ENCODE assay signal across 11 cellular contexts in the genomic region with DNA sequence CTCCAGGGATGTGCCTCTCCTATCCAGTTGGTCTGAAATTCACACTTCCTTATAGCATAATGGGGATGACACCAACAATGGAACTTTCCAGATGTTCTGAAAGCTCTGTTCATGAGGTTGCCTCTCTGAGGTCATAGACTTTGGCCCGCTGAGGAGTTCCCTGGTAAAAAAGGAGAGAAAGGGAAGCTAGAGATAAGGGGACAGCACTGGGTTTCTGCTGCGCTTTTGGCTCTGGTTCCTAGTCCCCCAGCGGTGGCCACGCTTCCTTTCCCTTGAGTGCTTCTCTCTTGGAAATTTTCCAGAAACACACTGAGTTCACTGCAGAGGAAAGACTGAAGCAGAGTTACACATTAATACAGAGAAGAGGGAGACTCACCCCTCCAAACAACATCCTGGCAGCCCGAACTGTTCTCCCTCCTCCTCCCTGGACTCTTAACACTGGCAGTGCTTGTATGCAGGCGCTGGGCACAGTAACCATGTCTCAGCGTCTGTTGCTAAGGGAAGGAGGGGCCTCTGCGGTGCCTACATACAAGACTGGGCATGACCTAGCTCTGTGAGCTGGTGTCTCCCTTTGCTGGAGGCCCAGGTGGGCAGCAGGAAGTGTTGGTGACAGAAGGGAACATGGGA. TPM values are rescaled to one million over a fixed set of nuclear protein-coding genes. Genes with fewer than 3 reads are reported as not detected.
DNase-seq lines count a peak whose midpoint lies in the region; ATAC-seq and TF ChIP-seq lines count a peak whose summit lies in the region.
"Had no signal": no experiment of that assay in that cellular context is flagged by ENCODE, and none has a peak within 500 bp of the region (broad histone marks: within the 10 kb centered on the region; RNA-seq: fewer than 3 reads in every experiment).

A gene with protein sequence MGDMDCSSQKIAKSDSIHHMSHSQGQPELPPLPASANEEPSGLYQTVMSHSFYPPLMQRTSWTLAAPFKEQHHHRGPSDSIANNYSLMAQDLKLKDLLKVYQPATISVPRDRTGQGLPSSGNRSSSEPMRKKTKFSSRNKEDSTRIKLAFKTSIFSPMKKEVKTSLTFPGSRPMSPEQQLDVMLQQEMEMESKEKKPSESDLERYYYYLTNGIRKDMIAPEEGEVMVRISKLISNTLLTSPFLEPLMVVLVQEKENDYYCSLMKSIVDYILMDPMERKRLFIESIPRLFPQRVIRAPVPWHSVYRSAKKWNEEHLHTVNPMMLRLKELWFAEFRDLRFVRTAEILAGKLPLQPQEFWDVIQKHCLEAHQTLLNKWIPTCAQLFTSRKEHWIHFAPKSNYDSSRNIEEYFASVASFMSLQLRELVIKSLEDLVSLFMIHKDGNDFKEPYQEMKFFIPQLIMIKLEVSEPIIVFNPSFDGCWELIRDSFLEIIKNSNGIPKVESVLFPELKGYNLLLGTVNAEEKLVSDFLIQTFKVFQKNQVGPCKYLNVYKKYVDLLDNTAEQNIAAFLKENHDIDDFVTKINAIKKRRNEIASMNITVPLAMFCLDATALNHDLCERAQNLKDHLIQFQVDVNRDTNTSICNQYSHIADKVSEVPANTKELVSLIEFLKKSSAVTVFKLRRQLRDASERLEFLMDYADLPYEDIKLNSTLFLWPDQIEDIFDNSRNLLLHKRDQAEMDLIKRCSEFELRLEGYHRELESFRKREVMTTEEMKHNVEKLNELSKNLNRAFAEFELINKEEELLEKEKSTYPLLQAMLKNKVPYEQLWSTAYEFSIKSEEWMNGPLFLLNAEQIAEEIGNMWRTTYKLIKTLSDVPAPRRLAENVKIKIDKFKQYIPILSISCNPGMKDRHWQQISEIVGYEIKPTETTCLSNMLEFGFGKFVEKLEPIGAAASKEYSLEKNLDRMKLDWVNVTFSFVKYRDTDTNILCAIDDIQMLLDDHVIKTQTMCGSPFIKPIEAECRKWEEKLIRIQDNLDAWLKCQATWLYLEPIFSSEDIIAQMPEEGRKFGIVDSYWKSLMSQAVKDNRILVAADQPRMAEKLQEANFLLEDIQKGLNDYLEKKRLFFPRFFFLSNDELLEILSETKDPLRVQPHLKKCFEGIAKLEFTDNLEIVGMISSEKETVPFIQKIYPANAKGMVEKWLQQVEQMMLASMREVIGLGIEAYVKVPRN (N-terminal part only) (minus strand): TSS at position 472 of the 627 bp plus-strand sequence. CDS start 527 bp downstream, outside the sequence.

- H3K9me3 Mint-ChIP-seq in GM23338 (no peaks in the 10 kb centered on the region; the same call in 2 of the 3 replicates), brain (peaks cover 0 to 3% (median 0%) of the 10 kb centered on the region in 5 experiments)

- H3K4me1 ChIP-seq in GM23338 (ENCODE audit: insufficient read depth) = no peaks in the 10 kb centered on the region
- H3K4me1 ChIP-seq in osteoblast (ENCODE audit: insufficient read depth, low read length) = peaks cover 5% of the 10 kb centered on the region
- peaks cover 0 to 7% (median 0%) of the 10 kb centered on the region in 4 donors for H3K4me1 ChIP-seq in stomach

- WGBS in stomach, 5 donors = 6 to 24% (median 14%) methylated on average over 8 of the region's 8 CpGs

- no peak within 1 kb of the TSS for H3K4me3 Mint-ChIP-seq in GM23338
- peak within 1 kb of the TSS in 4 of 5 experiments; percentile 5 to 21 (median 18) for H3K4me3 Mint-ChIP-seq in brain

- 0 out of 2 replicates have a peak within 1 kb of the TSS, but pooled peaks have one; percentile 45 for H3K4me3 ChIP-seq in GM23338
- no peak within 1 kb of the TSS for H3K4me3 ChIP-seq in osteoblast (ENCODE audit: insufficient read depth, low read length)
- no peak within 1 kb of the TSS for H3K4me3 ChIP-seq in stomach
- H3K4me3 ChIP-seq: dorsolateral prefrontal cortex had no signal

- H3K9me2 ChIP-seq in GM23338 (ENCODE audit: insufficient read depth) = no peaks in the 10 kb centered on the region

- H3K27ac Mint-ChIP-seq in GM23338 = no peak within 1 kb of the TSS
- H3K27ac Mint-ChIP-seq in brain = peak within 1 kb of the TSS in 4 of 5 experiments; percentile 24 to 86 (median 30)

- H3K9me3 ChIP-seq in osteoblast (ENCODE audit: low read depth, low read length) (no peaks in the 10 kb centered on the region), stomach (no peaks in the 10 kb centered on the region)

- H3K27me3 Mint-ChIP-seq in GM23338 (ENCODE audit: insufficient read depth, low read depth, poor library complexity) (peaks cover 7% of the 10 kb centered on the region), brain (peaks cover 10% of the 10 kb centered on the region)

- H3K4me1 Mint-ChIP-seq in GM23338 (no peaks in the 10 kb centered on the region), brain (peaks cover 9% of the 10 kb centered on the region)

- ATAC-seq in GM23338 (no peak), HG03280 (IDR thresholded peaks at IDR 0.05; ENCODE audit: unreplicated experiment) (no peak)

- TF ChIP-seq POLR2A in stomach (IDR thresholded peaks at IDR 0.05) = no peak

- no peak for DNase-seq in GM23338 (ENCODE audit: low spot score)
- DNase-seq in NCI-H2171 treated with DMSO at 0.1 percent for 48 hours (lab: John Stamatoyannopoulos, UW) = peak; percentile 93
- no peak for DNase-seq in osteoblast (ENCODE audit: insufficient read length, low spot score, missing footprints)
- DNase-seq in stomach = no peak
- no peak for DNase-seq in cortex of kidney (lab: John Stamatoyannopoulos, UW)
- DNase-seq in inferior parietal cortex (ENCODE audit: extremely low spot score) = no peak
- DNase-seq: activated effector memory CD4-positive, alpha-beta T cell treated with anti-CD3 and anti-CD28 coated beads, Interleukin-2, amount 50 U/mL, for 16 hours; dorsolateral prefrontal cortex; NCI-H1930 had no signal

- H2AFZ ChIP-seq in GM23338 (peak within 1 kb of the TSS; percentile 98), osteoblast (ENCODE audit: low read length) (no peak within 1 kb of the TSS)

- H3F3A ChIP-seq in GM23338 (replicated peaks; ENCODE audit: low read depth) = no peaks in the 10 kb centered on the region

- H3K36me3 Mint-ChIP-seq in GM23338 (ENCODE audit: low read depth) (no peaks in the 10 kb centered on the region; the same call in 2 of the 3 replicates), brain (no peaks in the 10 kb centered on the region)

- no peaks in the 10 kb centered on the region for H4K20me1 ChIP-seq in GM23338 (replicated peaks; ENCODE audit: insufficient read depth)
- H4K20me1 ChIP-seq in osteoblast (ENCODE audit: insufficient read depth, low read length) = no peaks in the 10 kb centered on the region

- H3K36me3 ChIP-seq in GM23338 (ENCODE audit: insufficient read depth) (no peaks in the 10 kb centered on the region), osteoblast (ENCODE audit: insufficient read depth, low read length) (no peaks in the 10 kb centered on the region), stomach (no peaks in the 10 kb centered on the region)

- TF ChIP-seq EP300 in stomach (IDR thresholded peaks at IDR 0.05) = no peak

- no peak within 1 kb of the TSS for H3K27ac ChIP-seq in GM23338 (ENCODE audit: low read depth)
- no peak within 1 kb of the TSS for H3K27ac ChIP-seq in osteoblast (ENCODE audit: low read depth, low read length)
- no peak within 1 kb of the TSS for H3K27ac ChIP-seq in stomach
- H3K27ac ChIP-seq: dorsolateral prefrontal cortex had no signal

- no peaks in the 10 kb centered on the region for H3K79me2 ChIP-seq in GM23338 (replicated peaks; ENCODE audit: insufficient read depth)
- H3K79me2 ChIP-seq in osteoblast (ENCODE audit: insufficient read depth, low read length) = no peaks in the 10 kb centered on the region

- H3K4me2 ChIP-seq in GM23338 = no peak within 1 kb of the TSS
- peak within 1 kb of the TSS; percentile 30 for H3K4me2 ChIP-seq in osteoblast (ENCODE audit: insufficient read depth, low read length)

- H3K27me3 ChIP-seq in GM23338 (ENCODE audit: insufficient read depth) (peaks cover 5% of the 10 kb centered on the region), osteoblast (ENCODE audit: insufficient read depth, low read length) (peaks cover 11% of the 10 kb centered on the region), stomach (peaks cover 0 to 25% (median 0%) of the 10 kb centered on the region in 3 donors)

- no peak for TF ChIP-seq CTCF in GM23338 (conservative IDR thresholded peaks at IDR 0.05; ENCODE audit: low read depth in 2 of 2)
- no peak for TF ChIP-seq CTCF in brain (conservative IDR thresholded peaks at IDR 0.05)
- TF ChIP-seq CTCF in osteoblast (IDR thresholded peaks at IDR 0.05; ENCODE audit: extremely low read depth, low read depth, low read length) = no peak
- TF ChIP-seq CTCF in stomach (IDR thresholded peaks at IDR 0.05) = no peak

- intact Hi-C loops in stomach (cut with DNase I; ENCODE audit: low total_unique reads) = no loop called here

TF ChIP-seq in GM23338, 12 proteins besides CTCF, POLR2A, EP300 and RAD21 (continues in another document):
- no peak for TF ChIP-seq STAT1 (IDR thresholded peaks at IDR 0.05; ENCODE audit: unreplicated experiment)

RNA-seq across cellular contexts. Expression of the gene that starts here (rescaled TPM):
- 1.2 and 1.3 TPM in 2 replicates for total RNA-seq in GM23338 (2014; rRNA removed; shearing (Covaris generic))
- polyA plus RNA-seq in GM23338 (2016; fragmentation: Nextera tagmentation; extraction: Ambion mirVana) (0.70 and 1.0 TPM in 2 replicates), brain (ENCODE audit: insufficient read depth, low read depth, low replicate concordance) (1.2 TPM), stomach (under 1 TPM in 1 of 3 donors, not detected in 2; 0.10 TPM)
- total RNA-seq in osteoblast (not detected in 2 replicates), stomach (1 to 10 TPM in 1 of 5 donors, under 1 TPM in 1, not detected in 3; 0.18 to 8.7 TPM)
